1 cellular context compared by ENCODE assay signal in the genomic region with DNA sequence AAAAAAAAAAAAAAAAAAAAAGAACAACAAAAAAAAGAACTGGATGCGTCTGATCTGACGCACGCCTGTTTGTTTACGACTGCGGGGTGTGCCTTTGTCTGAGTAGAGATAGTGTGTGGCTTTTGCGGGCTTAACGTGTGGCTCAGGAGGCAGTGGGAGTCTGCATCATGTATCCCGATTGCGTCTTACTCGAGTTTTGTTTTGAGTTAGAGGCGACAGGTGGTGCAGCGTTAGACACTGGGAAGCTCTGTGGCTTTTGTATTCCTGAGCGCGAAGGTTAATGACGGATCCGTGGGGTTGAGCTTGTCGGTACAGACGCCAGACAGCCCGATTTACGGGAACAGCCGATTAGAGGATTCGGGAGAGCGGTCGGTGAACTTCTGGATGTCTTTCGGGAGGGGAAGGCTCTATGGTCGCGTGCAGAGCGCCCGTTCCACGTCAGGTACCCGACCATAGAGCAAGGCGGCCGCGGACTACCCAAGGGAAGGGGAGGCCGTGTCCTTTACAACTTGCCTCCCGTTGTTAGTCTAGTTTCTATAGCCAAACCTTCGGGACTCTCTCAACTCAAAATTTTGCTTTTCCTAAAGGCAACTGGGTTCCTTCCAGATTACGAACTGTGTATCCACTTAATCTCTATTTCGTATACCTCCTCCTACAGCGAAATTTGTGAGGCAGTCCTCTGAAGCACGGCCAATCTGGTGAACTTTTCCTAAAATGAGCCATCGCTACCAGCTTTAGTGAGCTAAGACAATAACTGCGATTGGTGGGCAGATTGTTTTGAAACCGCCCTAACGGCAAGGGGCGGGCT.
TF ChIP-seq lines count a peak whose summit lies in the region.

No MANE protein-coding gene starts in this region.

TF ChIP-seq in SK-N-SH treated with all-trans-retinoic acid at 6 μM for 48 hours, 23 proteins besides CTCF, POLR2A, EP300 and RAD21 (continued from another document):
- TF ChIP-seq ZNF565 (CRISPR knock-in tag; conservative IDR thresholded peaks at IDR 0.05; ENCODE audit: low read depth) (no peak), SNAI2 (CRISPR knock-in tag; IDR thresholded peaks at IDR 0.05) (no peak), CSDC2 (CRISPR knock-in tag; IDR thresholded peaks at IDR 0.05) (no peak), RARB (CRISPR knock-in tag; IDR thresholded peaks at IDR 0.05) (no peak), BACH2 (CRISPR knock-in tag; IDR thresholded peaks at IDR 0.05; ENCODE audit: borderline replicate concordance) (no peak), OSR1 (CRISPR knock-in tag; IDR thresholded peaks at IDR 0.05) (no peak), PATZ1 (CRISPR knock-in tag; IDR thresholded peaks at IDR 0.05; ENCODE audit: borderline replicate concordance) (no peak)
